ENCODE assay signal across 10 cellular contexts in genomic region chr11:68146704-68147474, GRCh38. TPM values are rescaled to one million over a fixed set of nuclear protein-coding genes. Genes with fewer than 3 reads are reported as not detected.
A peak's percentile ranks its signal among the peaks of the same experiment; 100 is the strongest.
DNase-seq lines count a peak whose midpoint lies in the region; ATAC-seq and TF ChIP-seq lines count a peak whose summit lies in the region.
"Had no signal": no experiment of that assay in that cellular context is flagged by ENCODE, and none has a peak within 500 bp of the region (broad histone marks: within the 10 kb centered on the region; RNA-seq: fewer than 3 reads in every experiment).

No MANE protein-coding gene starts in this region.

- no peak overlapping the region for H2BK120ac ChIP-seq in IMR-90 (ENCODE audit: low read depth, low read length)

- H3K18ac ChIP-seq in IMR-90 (ENCODE audit: low read depth, low read length), result no peak overlapping the region

- POLR2A ChIA-PET in IMR-90 (lab: Charles Lee; ENCODE audit: unreplicated experiment), result no interaction called here

- in situ Hi-C loops in IMR-90 (cut with MboI; ENCODE audit: low sequenced_read_pairs), result no loop called here

- intact Hi-C loops in IMR-90 (cut with micrococcal nuclease), result no loop called here

- CTCF ChIA-PET in IMR-90 (lab: Yijun Ruan, JAX), result no interaction called here

- peak overlapping the region; percentile 78 for H2AFZ ChIP-seq in IMR-90 (replicated peaks; ENCODE audit: low read length, poor library complexity)

- H3K56ac ChIP-seq in IMR-90 (ENCODE audit: extremely low read depth, insufficient read depth, low read length), result no peak overlapping the region

- no peaks in the 10 kb centered on the region; the same call in 1 of the 2 replicates for H3K27me3 ChIP-seq in IMR-90 (ENCODE audit: control insufficient read depth, insufficient read depth, low read length)
- no peaks in the 10 kb centered on the region for H3K27me3 ChIP-seq in SJCRH30

- TF ChIP-seq POLR2A in IMR-90 (IDR thresholded peaks at IDR 0.05; ENCODE audit: low read depth, low read length) (no peak), GM18505 (IDR thresholded peaks at IDR 0.05; ENCODE audit: borderline replicate concordance, extremely low read depth, insufficient read depth, insufficient read length) (no peak)

- H4K5ac ChIP-seq in IMR-90 (ENCODE audit: low read depth, low read length), result no peak overlapping the region

- H3K9me1 ChIP-seq in IMR-90 (ENCODE audit: insufficient read depth, low read length), result peaks cover 3% of the 10 kb centered on the region; the same call in 1 of the 2 replicates

- no peak overlapping the region for H2BK15ac ChIP-seq in IMR-90 (ENCODE audit: low read depth, low read length)

- no peaks in the 10 kb centered on the region for H4K20me1 ChIP-seq in IMR-90 (ENCODE audit: insufficient read depth, low read length)

- H3K79me1 ChIP-seq in IMR-90 (ENCODE audit: low read depth in 1 of 2, low read length in 2 of 2), result no peaks in the 10 kb centered on the region

- H3K4me3 ChIP-seq in IMR-90 (ENCODE audit: insufficient read depth, low read depth, low read length) (no peak overlapping the region), SJCRH30 (no peak overlapping the region)
- H3K4me3 ChIP-seq: SK-N-MC had no signal

- TF ChIP-seq RAD21 in IMR-90 (IDR thresholded peaks at IDR 0.05; ENCODE audit: low read length), result no peak

- H4K91ac ChIP-seq in IMR-90 (ENCODE audit: insufficient read depth, low read depth, low read length), result no peak overlapping the region

- ATAC-seq in IMR-90 (ENCODE audit: low read depth), result peak; percentile 79
- ATAC-seq in stimulated activated naive CD8-positive, alpha-beta T cell treated with anti-CD3 and anti-CD28 coated beads, Interleukin-15, Interleukin-2, amounts not matched to agents 100 U/mL and 50 U/mL, for 24 hours, result no peak
- no peak for ATAC-seq in GM18505 (IDR thresholded peaks at IDR 0.05; ENCODE audit: unreplicated experiment)

- no peak overlapping the region for H2BK20ac ChIP-seq in IMR-90 (ENCODE audit: low read depth, low read length)

- dilution Hi-C loops in IMR-90 (cut with HindIII; ENCODE audit: low sequenced_read_pairs, unreplicated experiment), result no loop called here

- H4K8ac ChIP-seq in IMR-90 (ENCODE audit: low read depth in 2 of 2, low read length in 2 of 2), result no peak overlapping the region

- H3K4me1 ChIP-seq in IMR-90 (ENCODE audit: control insufficient read depth, insufficient read depth, low read length) (peaks cover 4% of the 10 kb centered on the region; the same call in 1 of the 2 replicates), SJCRH30 (peaks cover 4% of the 10 kb centered on the region; the same call in 1 of the 2 replicates)

- H3K9me3 ChIP-seq in IMR-90 (ENCODE audit: control insufficient read depth, insufficient read depth, low read length) (no peaks in the 10 kb centered on the region), SJCRH30 (replicated peaks) (no peaks in the 10 kb centered on the region)

- no peak overlapping the region for H3K14ac ChIP-seq in IMR-90 (replicated peaks; ENCODE audit: low read depth, low read length)

- H3K36me3 ChIP-seq in IMR-90 (ENCODE audit: control insufficient read depth, insufficient read depth, low read length) (no peaks in the 10 kb centered on the region), SJCRH30 (no peaks in the 10 kb centered on the region)

- WGBS in IMR-90 (ENCODE audit: extremely low coverage in 2 of 2, insufficient read length in 1 of 2), 2 experiments, result 4% methylated on average over 3 of the region's 13 CpGs; no CpG with 5 or more reads in 1 of the 2 experiments

- BruUV-seq in IMR-90 (replicated peaks; lab: Mats Ljungman, UMichigan), result no TSS peak

- peak overlapping the region; percentile 81 for H3K27ac ChIP-seq in 22Rv1
- no peak overlapping the region for H3K27ac ChIP-seq in IMR-90 (ENCODE audit: insufficient read depth, low read length)
- H3K27ac ChIP-seq in SJCRH30, result no peak overlapping the region
- H3K27ac ChIP-seq: SK-N-MC had no signal

- H2AK5ac ChIP-seq in IMR-90 (ENCODE audit: low read depth, low read length), result no peak overlapping the region

- no peak overlapping the region for H3K9ac ChIP-seq in IMR-90 (ENCODE audit: low read depth, low read length)

- no peak overlapping the region; the same call in 1 of the 2 replicates for H3K4ac ChIP-seq in IMR-90 (ENCODE audit: low read depth, low read length)

- no peak overlapping the region for H2BK5ac ChIP-seq in IMR-90 (ENCODE audit: low read depth, low read length, poor library complexity, severe bottlenecking)

- H3K4me2 ChIP-seq in IMR-90 (ENCODE audit: low read depth, low read length), result no peak overlapping the region; the same call in 1 of the 2 replicates

- no peak overlapping the region for H3K23ac ChIP-seq in IMR-90 (ENCODE audit: low read depth, low read length)

- DNase-seq in IMR-90 (peak; percentile 50), SJCRH30 (peak; percentile 67 to 81), iPS-NIHi7 (ENCODE audit: extremely low spot score) (peak; percentile 50), inferior parietal cortex (ENCODE audit: extremely low spot score) (no peak)
- DNase-seq in stimulated activated naive CD8-positive, alpha-beta T cell treated with anti-CD3 and anti-CD28 coated beads, Interleukin-15, Interleukin-2, amounts not matched to agents 100 U/mL and 50 U/mL, for 24 hours, result no peak
- no peak for DNase-seq in stimulated activated CD4-positive, alpha-beta T cell treated with anti-CD3 and anti-CD28 coated beads, Interleukin-1b, Interleukin-23, amount 100 ng/mL, for 48 hours
- DNase-seq: DND-41 had no signal

- peak overlapping the region; percentile 66 for H2AK9ac ChIP-seq in IMR-90 (replicated peaks; ENCODE audit: low read depth, low read length, poor library complexity)

- TF ChIP-seq CTCF in 22Rv1 (IDR thresholded peaks at IDR 0.05) (no peak), IMR-90 (conservative IDR thresholded peaks at IDR 0.05; ENCODE audit: low read depth, low read length) (no peak)

TF ChIP-seq in IMR-90, 13 proteins besides CTCF, POLR2A, EP300 and RAD21:
- TF ChIP-seq MAZ (IDR thresholded peaks at IDR 0.05; ENCODE audit: borderline replicate concordance, low read depth, low read length) (no peak), SMC3 (IDR thresholded peaks at IDR 0.05; ENCODE audit: low read depth, low read length) (no peak), RCOR1 (IDR thresholded peaks at IDR 0.05; ENCODE audit: insufficient replicate concordance, low read length) (no peak), ELK1 (IDR thresholded peaks at IDR 0.05; ENCODE audit: borderline replicate concordance, low read depth, low read length) (no peak), MXI1 (IDR thresholded peaks at IDR 0.05; ENCODE audit: borderline replicate concordance, low read depth, low read length) (peak; percentile 77; the same call in 1 of the 2 replicates)
TF ChIP-seq in IMR-90: peak in this region for 1.

RNA-seq across cellular contexts. Expression of gene CHKA, which starts 25.7 kb away (rescaled TPM):
- total RNA-seq in IMR-90 (2012; rRNA removed), result 4.5 and 6.7 TPM in 2 replicates
- polyA plus RNA-seq in IMR-90 (2012; rRNA removed), result 6.9 and 8.4 TPM in 2 replicates
- polyA plus RNA-seq in IMR-90 (2012; cell fraction: cytosol; rRNA removed), result 3.5 and 3.9 TPM in 2 replicates
- 32.6 and 52.6 TPM in 2 replicates for polyA plus RNA-seq in IMR-90 (2012; cell fraction: nucleus; rRNA removed; ENCODE audit: low replicate concordance)
- total RNA-seq in SJCRH30 (2014; rRNA removed; shearing (Covaris generic)), result 32.6 and 37.1 TPM in 2 replicates

Comparison
In these comparisons a context has a peak if more than half of its experiments do, and no peak if none do; other contexts are left out.
1. DNase-seq: peak in IMR-90 (single experiment), SJCRH30 (2 of 2) and iPS-NIHi7 (single experiment); none in inferior parietal cortex (single experiment), stimulated activated naive CD8-positive, alpha-beta T cell treated with anti-CD3 and anti-CD28 coated beads, Interleukin-15, Interleukin-2, amounts not matched to agents 100 U/mL and 50 U/mL, for 24 hours (single experiment) and stimulated activated CD4-positive, alpha-beta T cell treated with anti-CD3 and anti-CD28 coated beads, Interleukin-1b, Interleukin-23, amount 100 ng/mL, for 48 hours (single experiment).